In genomic region chr1:149965440-149965839, GRCh38 we compare ENCODE assay signal across 17 cellular contexts.
"Had no signal": no experiment of that assay in that cellular context is flagged by ENCODE, and none has a peak within 500 bp of the region (broad histone marks: within the 10 kb centered on the region; RNA-seq: fewer than 3 reads in every experiment).

No MANE protein-coding gene starts in this region.

- H3K4me3 ChIP-seq: gastrocnemius medialis, heart right ventricle, skin epidermis, suprapubic skin, upper lobe of left lung had no signal

- H3K27me3 ChIP-seq: brain microvascular endothelial cell, gastrocnemius medialis, suprapubic skin, upper lobe of left lung had no signal

- H3K27ac ChIP-seq: brain microvascular endothelial cell, gastrocnemius medialis, heart right ventricle, suprapubic skin, upper lobe of left lung had no signal

- H3K9me3 Mint-ChIP-seq: activated naive CD8-positive, alpha-beta T cell treated with anti-CD3 and anti-CD28 coated beads, Interleukin-2, amount 10 ng/mL, durations not matched to agents 7 days and 5 days; dendritic cell treated with granulocyte-macrophage colony-stimulating factor and Interleukin-4, amounts not matched to agents 40 ng/mL and 50 ng/mL, for 4 days; effector memory CD8-positive, alpha-beta T cell; naive thymus-derived CD8-positive, alpha-beta T cell had no signal

- H3K9me3 ChIP-seq: gastrocnemius medialis, heart right ventricle, suprapubic skin, upper lobe of left lung had no signal

- H3K27ac Mint-ChIP-seq: activated naive CD8-positive, alpha-beta T cell treated with anti-CD3 and anti-CD28 coated beads, Interleukin-2, amount 10 ng/mL, durations not matched to agents 7 days and 5 days; dendritic cell treated with granulocyte-macrophage colony-stimulating factor and Interleukin-4, amounts not matched to agents 40 ng/mL and 50 ng/mL, for 4 days had no signal

- H3K4me3 Mint-ChIP-seq: activated naive CD8-positive, alpha-beta T cell treated with anti-CD3 and anti-CD28 coated beads, Interleukin-2, amount 10 ng/mL, durations not matched to agents 7 days and 5 days; dendritic cell treated with granulocyte-macrophage colony-stimulating factor and Interleukin-4, amounts not matched to agents 40 ng/mL and 50 ng/mL, for 4 days; effector memory CD8-positive, alpha-beta T cell; naive thymus-derived CD8-positive, alpha-beta T cell had no signal

- H3K27me3 Mint-ChIP-seq: activated naive CD8-positive, alpha-beta T cell treated with anti-CD3 and anti-CD28 coated beads, Interleukin-2, amount 10 ng/mL, durations not matched to agents 7 days and 5 days; effector memory CD8-positive, alpha-beta T cell had no signal

- DNase-seq: activated naive CD8-positive, alpha-beta T cell treated with anti-CD3 and anti-CD28 coated beads, Interleukin-2, amount 10 ng/mL, durations not matched to agents 7 days and 5 days; anterior cingulate cortex; brain microvascular endothelial cell; cerebellar nuclear complex; effector memory CD8-positive, alpha-beta T cell; gastrocnemius medialis; heart right ventricle; naive thymus-derived CD8-positive, alpha-beta T cell; posterior cingulate gyrus; stimulated activated CD4-positive, alpha-beta T cell treated with anti-CD3 and anti-CD28 coated beads, Interleukin-4, amount 100 ng/mL, for 24 hours; stimulated activated naive CD4-positive, alpha-beta T cell treated with Interleukin-2 at 50 U/mL for 16 hours; T1000; upper lobe of left lung had no signal

- ATAC-seq: activated CD4-positive, CD25-positive, alpha-beta regulatory T cell treated with anti-CD3 and anti-CD28 coated beads, Interleukin-2, amount 50 U/mL, for 24 hours; effector memory CD8-positive, alpha-beta T cell; gastrocnemius medialis; heart right ventricle; naive thymus-derived CD8-positive, alpha-beta T cell had no signal
